ENCODE assay signal across 9 cellular contexts in genomic region chr10:113058175-113058961, GRCh38.
DNase-seq lines count a peak whose midpoint lies in the region; ATAC-seq and TF ChIP-seq lines count a peak whose summit lies in the region.
"Had no signal": no experiment of that assay in that cellular context is flagged by ENCODE, and none has a peak within 500 bp of the region (broad histone marks: within the 10 kb centered on the region; RNA-seq: fewer than 3 reads in every experiment).

No MANE protein-coding gene starts in this region.

- H3K4me2 ChIP-seq in MM.1S (ENCODE audit: low read depth, low read length): no peak overlapping the region

- H3K4me1 ChIP-seq in colonic mucosa: peaks cover 9% of the 10 kb centered on the region
- peaks cover 35% of the 10 kb centered on the region for H3K4me1 ChIP-seq in mucosa of descending colon (ENCODE audit: low read depth)
- no peaks in the 10 kb centered on the region for H3K4me1 ChIP-seq in MM.1S (ENCODE audit: low read length)

- DNase-seq in AG09319 (ENCODE audit: extremely low read depth, low read depth): peak; percentile 31
- DNase-seq in NCI-H2029 (lab: John Stamatoyannopoulos, UW): peak; percentile 39
- peak; percentile 59 for DNase-seq in colonic mucosa
- peak in 1 of 3 donors; percentile 59 for DNase-seq in mucosa of descending colon
- no peak for DNase-seq in activated CD4-positive, alpha-beta T cell treated with anti-CD3 and anti-CD28 coated beads for 1 hour
- DNase-seq in T-helper 2 cell treated with Interferon-gamma antibody and Interleukin-4, amounts not matched to agents 5 μg/mL and 100 μg/mL, for 36 hours (ENCODE audit: low spot score): no peak
- DNase-seq in MM.1S: no peak

- H3K9me3 ChIP-seq in colonic mucosa (no peaks in the 10 kb centered on the region), mucosa of descending colon (no peaks in the 10 kb centered on the region), MM.1S (replicated peaks; ENCODE audit: insufficient read depth, low read length) (no peaks in the 10 kb centered on the region)

- H3K9ac ChIP-seq in colonic mucosa (ENCODE audit: low read depth in 2 of 2, low read length in 2 of 2) (peak overlapping the region in 1 of 2 donors; percentile 41), MM.1S (ENCODE audit: low read length) (no peak overlapping the region)

- H3K79me2 ChIP-seq in MM.1S (ENCODE audit: low read length): no peaks in the 10 kb centered on the region

- H3K4me3 ChIP-seq in colonic mucosa: no peak overlapping the region
- no peak overlapping the region for H3K4me3 ChIP-seq in mucosa of descending colon
- no peak overlapping the region for H3K4me3 ChIP-seq in MM.1S (ENCODE audit: low read length)

- H2AFZ ChIP-seq in MM.1S (ENCODE audit: low read length): no peak overlapping the region

- no peaks in the 10 kb centered on the region for H3K9me2 ChIP-seq in MM.1S (replicated peaks; ENCODE audit: insufficient read depth, low read length)

- H3K27ac ChIP-seq in colonic mucosa (peak overlapping the region; percentile 82), MM.1S (ENCODE audit: low read length) (no peak overlapping the region)

- no peak overlapping the region for H3K4me3 Mint-ChIP-seq in T-helper 2 cell treated with Interferon-gamma antibody and Interleukin-4, amounts not matched to agents 5 μg/mL and 100 μg/mL, for 36 hours
- H3K4me3 Mint-ChIP-seq: stimulated activated naive CD8-positive, alpha-beta T cell treated with anti-CD3 and anti-CD28 coated beads, Interleukin-15, Interleukin-2, amounts not matched to agents 100 ng/mL and 50 ng/mL, for 24 hours had no signal

- H3K36me3 Mint-ChIP-seq in T-helper 2 cell treated with Interferon-gamma antibody and Interleukin-4, amounts not matched to agents 5 μg/mL and 100 μg/mL, for 36 hours (ENCODE audit: low read depth): no peaks in the 10 kb centered on the region

- no peaks in the 10 kb centered on the region for H4K20me1 ChIP-seq in MM.1S (ENCODE audit: insufficient read depth, low read length)

- peaks cover 6% of the 10 kb centered on the region for H3K27me3 Mint-ChIP-seq in T-helper 2 cell treated with Interferon-gamma antibody and Interleukin-4, amounts not matched to agents 5 μg/mL and 100 μg/mL, for 36 hours (ENCODE audit: low read depth)
- H3K27me3 Mint-ChIP-seq: stimulated activated naive CD8-positive, alpha-beta T cell treated with anti-CD3 and anti-CD28 coated beads, Interleukin-15, Interleukin-2, amounts not matched to agents 100 ng/mL and 50 ng/mL, for 24 hours had no signal

- TF ChIP-seq CTCF in AG09319 (IDR thresholded peaks at IDR 0.05; ENCODE audit: low read depth, low read length) (no peak), colonic mucosa (IDR thresholded peaks at IDR 0.05) (no peak), mucosa of descending colon (IDR thresholded peaks at IDR 0.05) (no peak), MM.1S (IDR thresholded peaks at IDR 0.05; ENCODE audit: low read length) (no peak)

- H3K27ac Mint-ChIP-seq in T-helper 2 cell treated with Interferon-gamma antibody and Interleukin-4, amounts not matched to agents 5 μg/mL and 100 μg/mL, for 36 hours: no peak overlapping the region
- H3K27ac Mint-ChIP-seq: stimulated activated naive CD8-positive, alpha-beta T cell treated with anti-CD3 and anti-CD28 coated beads, Interleukin-15, Interleukin-2, amounts not matched to agents 100 ng/mL and 50 ng/mL, for 24 hours had no signal

- H3K9me3 Mint-ChIP-seq in T-helper 2 cell treated with Interferon-gamma antibody and Interleukin-4, amounts not matched to agents 5 μg/mL and 100 μg/mL, for 36 hours: no peaks in the 10 kb centered on the region
- H3K9me3 Mint-ChIP-seq: stimulated activated naive CD8-positive, alpha-beta T cell treated with anti-CD3 and anti-CD28 coated beads, Interleukin-15, Interleukin-2, amounts not matched to agents 100 ng/mL and 50 ng/mL, for 24 hours had no signal

- intact Hi-C loops in colonic mucosa (cut with DNase I) (no loop called here), mucosa of descending colon (cut with DNase I, micrococcal nuclease) (no loop called here)

- no peaks in the 10 kb centered on the region for H3K4me1 Mint-ChIP-seq in T-helper 2 cell treated with Interferon-gamma antibody and Interleukin-4, amounts not matched to agents 5 μg/mL and 100 μg/mL, for 36 hours (ENCODE audit: low read depth)

- peak; percentile 75 for ATAC-seq in mucosa of descending colon
- no peak for ATAC-seq in GM19328 (IDR thresholded peaks at IDR 0.05; ENCODE audit: unreplicated experiment)

- H3K36me3 ChIP-seq in colonic mucosa: no peaks in the 10 kb centered on the region
- no peaks in the 10 kb centered on the region for H3K36me3 ChIP-seq in mucosa of descending colon (ENCODE audit: low read depth)
- no peaks in the 10 kb centered on the region for H3K36me3 ChIP-seq in MM.1S (replicated peaks; ENCODE audit: insufficient read depth, low read length)

- no peaks in the 10 kb centered on the region for H3F3A ChIP-seq in MM.1S (ENCODE audit: insufficient read depth, low read length)

- no peaks in the 10 kb centered on the region for H3K27me3 ChIP-seq in colonic mucosa
- no peaks in the 10 kb centered on the region for H3K27me3 ChIP-seq in MM.1S (replicated peaks; ENCODE audit: insufficient read depth, low read length)

Comparison
In these comparisons a context has a peak if more than half of its experiments do, and no peak if none do; other contexts are left out.
1. DNase-seq: peak in AG09319 (single experiment), NCI-H2029 (single experiment) and colonic mucosa (single experiment); none in activated CD4-positive, alpha-beta T cell treated with anti-CD3 and anti-CD28 coated beads for 1 hour (single experiment), T-helper 2 cell treated with Interferon-gamma antibody and Interleukin-4, amounts not matched to agents 5 μg/mL and 100 μg/mL, for 36 hours (single experiment) and MM.1S (single experiment).